8 cellular contexts compared by ENCODE assay signal in genomic region chr4:2536193-2537010, GRCh38. TPM values are rescaled to one million over a fixed set of nuclear protein-coding genes. Genes with fewer than 3 reads are reported as not detected.
A peak's percentile ranks its signal among the peaks of the same experiment; 100 is the strongest.
DNase-seq lines count a peak whose midpoint lies in the region; ATAC-seq and TF ChIP-seq lines count a peak whose summit lies in the region.

Gene FAM193A (plus strand): TSS chr4:2536647. CDS start chr4:2536916, 269 bp downstream.

- peak; percentile 56 for TF ChIP-seq POLR2A in GM15510 (IDR thresholded peaks at IDR 0.05; ENCODE audit: borderline replicate concordance, extremely low read depth, insufficient read length)
- TF ChIP-seq POLR2A in adrenal gland (IDR thresholded peaks at IDR 0.05), result peak in 1 of 2 donors; percentile 76
- peak in 1 of 2 donors; percentile 73 for TF ChIP-seq POLR2A in heart left ventricle (IDR thresholded peaks at IDR 0.05)
- no peak for TF ChIP-seq POLR2A in transverse colon (IDR thresholded peaks at IDR 0.05)

- ATAC-seq in HG02884 (IDR thresholded peaks at IDR 0.05; ENCODE audit: unreplicated experiment) (peak; percentile 80), heart left ventricle (peak; percentile 96 to 100 (median 98))

- peaks cover 22 to 23% of the 10 kb centered on the region in 2 donors for H3K4me1 ChIP-seq in adrenal gland (replicated peaks in 1 of 2)
- H3K4me1 ChIP-seq in heart left ventricle, result peaks cover 5 to 38% (median 26%) of the 10 kb centered on the region in 12 donors
- H3K4me1 ChIP-seq in transverse colon, result peaks cover 10 to 30% (median 22%) of the 10 kb centered on the region in 4 donors

- in situ Hi-C loops in transverse colon (cut with MboI; ENCODE audit: low pct_ligation_motif_present in 1 of 4, low pct_unique_long_range_greater_than_20kb in 1 of 4, low sequenced_read_pairs in 3 of 4), result no loop called here

- DNase-seq in NCI-H146 treated with DMSO at 0.1 percent for 48 hours (lab: John Stamatoyannopoulos, UW; ENCODE audit: unreplicated experiment) (peak; percentile 96), T-helper 1 cell (peak; percentile 97 to 100 (median 98)), adrenal gland (peak; percentile 99 to 100 (median 99)), heart left ventricle (peak; percentile 99 to 100 (median 100)), pons (ENCODE audit: low spot score) (peak; percentile 99), transverse colon (peak; percentile 99)

- intact Hi-C loops in adrenal gland (cut with DNase I), result loop anchor here in 1 of 2 donors (10.0 kb wide), 1 partner anchor 62 kb away; no protein-coding TSS in a partner anchor
- intact Hi-C loops in heart left ventricle (cut with DNase I), result loop anchor here in 8 of 10 donors (2.0 to 10.0 kb wide), 10 partner anchors 54 to 294 kb away; partner anchors contain the start of genes RNF4 (in 7 of the 8), HAUS3 (in 2 of the 8), POLN (in 2 of the 8) and CFAP99 (in 1 of the 8)
- intact Hi-C loops in transverse colon (cut with DNase I; ENCODE audit: low total_unique reads), result no loop called here

- H3K9me3 ChIP-seq in adrenal gland (replicated peaks in 1 of 3) (no peaks in the 10 kb centered on the region), heart left ventricle (no peaks in the 10 kb centered on the region), transverse colon (no peaks in the 10 kb centered on the region)

- H3K27ac ChIP-seq in adrenal gland, result peak within 1 kb of the TSS; percentile 46 to 100 (median 90)
- H3K27ac ChIP-seq in heart left ventricle, result peak within 1 kb of the TSS; percentile 94 to 99 (median 97)
- H3K27ac ChIP-seq in transverse colon, result peak within 1 kb of the TSS; percentile 87 to 98 (median 95)

- H3K4me3 ChIP-seq in adrenal gland, result peak within 1 kb of the TSS; percentile 45 to 99 (median 92)
- H3K4me3 ChIP-seq in heart left ventricle, result peak within 1 kb of the TSS; percentile 71 to 99 (median 92)
- peak within 1 kb of the TSS; percentile 76 to 98 (median 94) for H3K4me3 ChIP-seq in transverse colon

- WGBS in adrenal gland, 4 donors, result 1% methylated on average over 84 to 105 of the region's 106 CpGs; no CpG with 5 or more reads in 2 of the 4 donors
- 0 to 1% (median 0%) methylated on average over 4 to 106 of the region's 106 CpGs for WGBS in heart left ventricle, 4 donors
- 1% methylated on average over 40 of the region's 106 CpGs; no CpG with 5 or more reads in 1 of the 2 donors for WGBS in transverse colon (ENCODE audit: low coverage in 1 of 2), 2 donors

- H3K27me3 ChIP-seq in adrenal gland, result no peaks in the 10 kb centered on the region
- H3K27me3 ChIP-seq in heart left ventricle, result no peaks in the 10 kb centered on the region
- no peaks in the 10 kb centered on the region for H3K27me3 ChIP-seq in transverse colon

- peak in 2 of 6 experiments; percentile 13 to 16 for TF ChIP-seq CTCF in adrenal gland (IDR thresholded peaks at IDR 0.05)
- peak in 3 of 12 donors; percentile 5 to 15 (median 11) for TF ChIP-seq CTCF in heart left ventricle (IDR thresholded peaks at IDR 0.05)
- peak in 1 of 5 experiments; percentile 3 for TF ChIP-seq CTCF in transverse colon (IDR thresholded peaks at IDR 0.05)

- H3K36me3 ChIP-seq in adrenal gland (replicated peaks in 1 of 2) (no peaks in the 10 kb centered on the region), heart left ventricle (peaks cover 0 to 3% (median 0%) of the 10 kb centered on the region in 9 donors), transverse colon (no peaks in the 10 kb centered on the region)

- no peak for TF ChIP-seq EP300 in transverse colon (IDR thresholded peaks at IDR 0.05; ENCODE audit: low read depth)

RNA-seq across cellular contexts. Expression of gene FAM193A, which starts in this region (rescaled TPM):
- 10 to 100 TPM; 16.4 to 30.8 (median 23.4) TPM for total RNA-seq in adrenal gland
- 10 to 100 TPM; 12.9 to 30.5 (median 22.8) TPM for polyA plus RNA-seq in adrenal gland
- 10 to 100 TPM; 12.6 to 21.0 (median 17.3) TPM for total RNA-seq in heart left ventricle
- polyA plus RNA-seq in heart left ventricle, result 10 to 100 TPM in 1 of 2 donors, 1 to 10 TPM in 1; 9.7 to 10.6 TPM
- 10 to 100 TPM; 27.7 to 40.4 (median 31.1) TPM for total RNA-seq in transverse colon

Comparison
In these comparisons a context has a peak if more than half of its experiments do, and no peak if none do; other contexts are left out.
1. Peak in every context shown above with its lines: DNase-seq, ATAC-seq, H3K4me3 ChIP-seq and H3K27ac ChIP-seq.